27 cellular contexts compared by ENCODE assay signal in the genomic region with DNA sequence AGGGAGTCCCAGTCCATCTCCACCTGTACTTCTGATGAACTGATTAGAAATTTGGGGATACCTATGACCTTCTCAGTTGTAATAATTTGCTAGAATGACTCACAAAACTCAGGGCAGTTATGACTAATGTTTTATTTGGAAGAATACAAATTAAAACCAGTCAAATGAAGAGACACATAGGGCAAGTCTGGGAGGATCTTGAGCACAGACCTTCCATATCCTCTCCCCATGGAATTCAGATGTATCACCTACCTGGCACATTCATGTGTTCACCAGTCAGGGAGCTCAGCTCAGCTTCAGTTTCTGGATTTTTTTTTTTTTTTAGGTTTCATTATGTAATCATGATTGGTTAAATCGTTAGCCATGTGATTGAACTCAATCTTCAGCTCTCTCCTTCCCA.
"Had no signal": no experiment of that assay in that cellular context is flagged by ENCODE, and none has a peak within 500 bp of the region (broad histone marks: within the 10 kb centered on the region; RNA-seq: fewer than 3 reads in every experiment).

No MANE protein-coding gene starts in this region.

- H3K4me1 ChIP-seq: ascending aorta had no signal

- H3K27ac ChIP-seq: ascending aorta, WERI-Rb-1 had no signal

- DNase-seq: activated CD4-positive, alpha-beta T cell treated with anti-CD3 and anti-CD28 coated beads, Interleukin-2, amount 10 ng/mL, durations not matched to agents 24 days and 14 days; activated CD4-positive, alpha-beta T cell treated with anti-CD3 and anti-CD28 coated beads, Interleukin-2, amount 50 U/mL, for 4 hours; activated CD4-positive, CD25-positive, alpha-beta regulatory T cell; activated CD8-positive, alpha-beta T cell treated with anti-CD3 and anti-CD28 coated beads for 36 hours; activated gamma-delta T cell; activated naive CD4-positive, alpha-beta T cell treated with Interleukin-2 at 50 U/mL for 16 hours; activated naive CD8-positive, alpha-beta T cell treated with anti-CD3 and anti-CD28 coated beads, Interleukin-2, amount 10 ng/mL, durations not matched to agents 7 days and 5 days; activated T-cell treated with anti-CD3 and anti-CD28 coated beads, Interleukin-2, amount 50 U/mL, for 1 hour; amygdala; caudate nucleus; cerebellar nuclear complex; Kasumi-1; KG1; NCI-H1105; NCI-H1930; NCI-H2081 treated with DMSO at 0.1 percent for 48 hours; NCI-H226; NCI-H446 treated with DMSO at 0.1 percent for 48 hours; NCI-H748 treated with DMSO at 0.1 percent for 48 hours; NK-92 treated with Interleukin-12 subunit alpha and Interleukin-12 subunit beta, amount 100 ng/mL, for 24 hours; Right ventricle myocardium superior; SW 1271; T-helper 1 cell; T-helper 2 cell; T-helper 9 cell; WERI-Rb-1 had no signal

- H3K36me3 ChIP-seq: ascending aorta, WERI-Rb-1 had no signal

- H3K9me3 ChIP-seq: ascending aorta had no signal

- H3K27me3 ChIP-seq: ascending aorta had no signal

- H3K4me3 ChIP-seq: ascending aorta had no signal
